In genomic region chr22:49538006-49538405, GRCh38 we compare ENCODE assay signal across 1 cellular context.
TF ChIP-seq lines count a peak whose summit lies in the region.

No MANE protein-coding gene starts in this region.

TF ChIP-seq in GM23338, 12 proteins besides CTCF, POLR2A, EP300 and RAD21 (continued from another document):
- TF ChIP-seq, protein P1, sequence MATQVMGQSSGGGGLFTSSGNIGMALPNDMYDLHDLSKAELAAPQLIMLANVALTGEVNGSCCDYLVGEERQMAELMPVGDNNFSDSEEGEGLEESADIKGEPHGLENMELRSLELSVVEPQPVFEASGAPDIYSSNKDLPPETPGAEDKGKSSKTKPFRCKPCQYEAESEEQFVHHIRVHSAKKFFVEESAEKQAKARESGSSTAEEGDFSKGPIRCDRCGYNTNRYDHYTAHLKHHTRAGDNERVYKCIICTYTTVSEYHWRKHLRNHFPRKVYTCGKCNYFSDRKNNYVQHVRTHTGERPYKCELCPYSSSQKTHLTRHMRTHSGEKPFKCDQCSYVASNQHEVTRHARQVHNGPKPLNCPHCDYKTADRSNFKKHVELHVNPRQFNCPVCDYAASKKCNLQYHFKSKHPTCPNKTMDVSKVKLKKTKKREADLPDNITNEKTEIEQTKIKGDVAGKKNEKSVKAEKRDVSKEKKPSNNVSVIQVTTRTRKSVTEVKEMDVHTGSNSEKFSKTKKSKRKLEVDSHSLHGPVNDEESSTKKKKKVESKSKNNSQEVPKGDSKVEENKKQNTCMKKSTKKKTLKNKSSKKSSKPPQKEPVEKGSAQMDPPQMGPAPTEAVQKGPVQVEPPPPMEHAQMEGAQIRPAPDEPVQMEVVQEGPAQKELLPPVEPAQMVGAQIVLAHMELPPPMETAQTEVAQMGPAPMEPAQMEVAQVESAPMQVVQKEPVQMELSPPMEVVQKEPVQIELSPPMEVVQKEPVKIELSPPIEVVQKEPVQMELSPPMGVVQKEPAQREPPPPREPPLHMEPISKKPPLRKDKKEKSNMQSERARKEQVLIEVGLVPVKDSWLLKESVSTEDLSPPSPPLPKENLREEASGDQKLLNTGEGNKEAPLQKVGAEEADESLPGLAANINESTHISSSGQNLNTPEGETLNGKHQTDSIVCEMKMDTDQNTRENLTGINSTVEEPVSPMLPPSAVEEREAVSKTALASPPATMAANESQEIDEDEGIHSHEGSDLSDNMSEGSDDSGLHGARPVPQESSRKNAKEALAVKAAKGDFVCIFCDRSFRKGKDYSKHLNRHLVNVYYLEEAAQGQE (IDR thresholded peaks at IDR 0.05; ENCODE audit: unreplicated experiment) = no peak
- TF ChIP-seq EZH2 (IDR thresholded peaks at IDR 0.05; ENCODE audit: low read depth, unreplicated experiment) = no peak
- no peak for TF ChIP-seq ZNF114 (CRISPR knock-in tag; IDR thresholded peaks at IDR 0.05)
- no peak for TF ChIP-seq CREB1 (CRISPR knock-in tag; IDR thresholded peaks at IDR 0.05; ENCODE audit: low read depth)
